Comparison of ENCODE assay signal across 7 cellular contexts in genomic region chr3:55946574-55947160, GRCh38.
"Had no signal": no experiment of that assay in that cellular context is flagged by ENCODE, and none has a peak within 500 bp of the region (broad histone marks: within the 10 kb centered on the region; RNA-seq: fewer than 3 reads in every experiment).

No MANE protein-coding gene starts in this region.

- FAIRE-seq: HepG2, HTR-8/SVneo, K562 had no signal

- ATAC-seq: HepG2, K562 had no signal

- H3K4me3 Mint-ChIP-seq: IgD-negative memory B cell had no signal

- H3K4me3 ChIP-seq: K562 had no signal

- H3K9me3 Mint-ChIP-seq: IgD-negative memory B cell had no signal

- H3K36me3 Mint-ChIP-seq: IgD-negative memory B cell had no signal

- H3K4me1 Mint-ChIP-seq: IgD-negative memory B cell had no signal

- DNase-seq: IMR-90, KBM-7 had no signal

- H3K27ac Mint-ChIP-seq: IgD-negative memory B cell had no signal

- H3K27ac ChIP-seq: HL-60 had no signal
